In genomic region chr20:19786311-19786710, GRCh38 we compare ENCODE assay signal across 11 cellular contexts. TPM values are rescaled to one million over a fixed set of nuclear protein-coding genes. Genes with fewer than 3 reads are reported as not detected.
DNase-seq lines count a peak whose midpoint lies in the region; ATAC-seq and TF ChIP-seq lines count a peak whose summit lies in the region.
"Had no signal": no experiment of that assay in that cellular context is flagged by ENCODE, and none has a peak within 500 bp of the region (broad histone marks: within the 10 kb centered on the region; RNA-seq: fewer than 3 reads in every experiment).

No MANE protein-coding gene starts in this region.

- H3K79me2 ChIP-seq in PC-9 (ENCODE audit: low read depth), result no peaks in the 10 kb centered on the region

- peak overlapping the region; percentile 88 for H3K27ac Mint-ChIP-seq in HFFc6
- H3K27ac Mint-ChIP-seq: memory B cell had no signal

- peaks cover 16% of the 10 kb centered on the region for H3K36me3 Mint-ChIP-seq in HFFc6 (ENCODE audit: low read depth)
- H3K36me3 Mint-ChIP-seq: memory B cell had no signal

- DNase-seq in HFFc6 (peak; percentile 81), PC-9 (peak; percentile 60 to 74), fibroblast of the aortic adventitia (ENCODE audit: low read depth) (peak; percentile 97), skeletal muscle cell (ENCODE audit: low read depth) (peak; percentile 73), HEK293T (ENCODE audit: extremely low spot score) (no peak), COLO829 (ENCODE audit: low spot score) (no peak)
- no peak for DNase-seq in activated CD4-positive, alpha-beta T cell treated with anti-CD3 and anti-CD28 coated beads for 4 hours
- DNase-seq: activated CD4-positive, CD25-positive, alpha-beta regulatory T cell treated with anti-CD3 and anti-CD28 coated beads, Interleukin-2, amount 50 U/mL, for 72 hours had no signal

- peaks cover 12% of the 10 kb centered on the region for H3K9me3 Mint-ChIP-seq in HFFc6

- BruUV-seq in PC-9 (replicated peaks; lab: Mats Ljungman, UMichigan), result no TSS peak

- ATAC-seq in GM19023 (IDR thresholded peaks at IDR 0.05; ENCODE audit: unreplicated experiment), result no peak
- ATAC-seq: HCT116 had no signal

- H3K4me3 ChIP-seq in PC-9 (no peak overlapping the region), fibroblast of the aortic adventitia (ENCODE audit: low read depth, low read length) (no peak overlapping the region), skeletal muscle cell (ENCODE audit: low read depth, low read length) (no peak overlapping the region)

- H3K27me3 ChIP-seq in PC-9 (ENCODE audit: insufficient read depth, low read depth), result no peaks in the 10 kb centered on the region

- TF ChIP-seq CTCF in HFFc6 (IDR thresholded peaks at IDR 0.05) (no peak), PC-9 (conservative IDR thresholded peaks at IDR 0.05) (no peak), fibroblast of the aortic adventitia (IDR thresholded peaks at IDR 0.05; ENCODE audit: insufficient read depth, low read length) (no peak)

- intact Hi-C loops in PC-9 (cut with micrococcal nuclease; ENCODE audit: unreplicated experiment), result no loop called here

- peaks cover 3% of the 10 kb centered on the region for H3K27me3 Mint-ChIP-seq in HFFc6 (ENCODE audit: insufficient read depth)

- peaks cover 7% of the 10 kb centered on the region; the same call in 1 of the 2 replicates for H3K9me3 ChIP-seq in PC-9 (ENCODE audit: insufficient read depth, low read depth)

- peaks cover 44% of the 10 kb centered on the region for H3K4me1 ChIP-seq in PC-9 (replicated peaks; ENCODE audit: insufficient read depth)

- H3K27ac ChIP-seq in PC-9, result no peak overlapping the region

- no peak overlapping the region for H3K4me2 ChIP-seq in PC-9

- H3F3A ChIP-seq in PC-9 (ENCODE audit: insufficient read depth, low read depth), result peaks cover 39% of the 10 kb centered on the region

- H2AFZ ChIP-seq in PC-9, result no peak overlapping the region

- peak overlapping the region; percentile 48 for H3K4me3 Mint-ChIP-seq in HFFc6
- H3K4me3 Mint-ChIP-seq: memory B cell had no signal

- H3K4me1 Mint-ChIP-seq in HFFc6 (ENCODE audit: low read depth), result peaks cover 60% of the 10 kb centered on the region

- POLR2A ChIA-PET in PC-9 (lab: Charles Lee; ENCODE audit: unreplicated experiment) (interaction anchor here (0.6 to 0.7 kb wide), 2 partner anchors 207 to 1326 kb away, joined by 4 to 5 read pairs; no protein-coding TSS in a partner anchor), HEK293T (lab: Yijun Ruan, JAX) (no interaction called here)

- H3K9me2 ChIP-seq in PC-9 (ENCODE audit: insufficient read depth), result no peaks in the 10 kb centered on the region

- no peaks in the 10 kb centered on the region for H4K20me1 ChIP-seq in PC-9 (ENCODE audit: insufficient read depth)

- CTCF ChIA-PET in PC-9 (lab: Charles Lee) (interaction anchor here (0.7 to 1.3 kb wide), 2 partner anchors 19 to 93 kb away, joined by 3 to 4 read pairs; no protein-coding TSS in a partner anchor), HEK293T (lab: Yijun Ruan, JAX) (interaction anchor here (1.7 kb wide), 1 partner anchor 208 kb away, joined by 6 read pairs; no protein-coding TSS in a partner anchor)

- H3K36me3 ChIP-seq in PC-9 (ENCODE audit: low read depth), result peaks cover 4% of the 10 kb centered on the region; the same call in 1 of the 2 replicates

TF ChIP-seq in HEK293T, 16 proteins besides CTCF, POLR2A, EP300 and RAD21:
- TF ChIP-seq L3MBTL2 (conservative IDR thresholded peaks at IDR 0.05) (no peak), LEF1 (IDR thresholded peaks at IDR 0.05; ENCODE audit: borderline replicate concordance) (no peak), TARDBP (IDR thresholded peaks at IDR 0.05) (no peak), FOXK2 (IDR thresholded peaks at IDR 0.05) (no peak), SUZ12 (IDR thresholded peaks at IDR 0.05) (no peak), ZNF384 (IDR thresholded peaks at IDR 0.05) (no peak), ARNT (IDR thresholded peaks at IDR 0.05) (no peak)

RNA-seq across cellular contexts. Expression of gene RIN2, which starts 28.3 kb away (rescaled TPM):
- total RNA-seq in HFFc6 (2021; fragmentation: NEBNext Ultra II Directional; extraction: Animal tissue kit (Norgen Biotek cat#: 25700)), result 10 to 100 TPM; 41.0 to 44.0 (median 43.5) TPM
- total RNA-seq in PC-9 (2021), result 39.0 and 46.2 TPM in 2 replicates
- 36.6 and 61.1 TPM in 2 replicates for total RNA-seq in fibroblast of the aortic adventitia (ENCODE audit: low replicate concordance)

Comparison
In these comparisons a context has a peak if more than half of its experiments do, and no peak if none do; other contexts are left out.
1. DNase-seq: peak in HFFc6 (single experiment), PC-9 (2 of 2), fibroblast of the aortic adventitia (single experiment) and skeletal muscle cell (single experiment); none in activated CD4-positive, alpha-beta T cell treated with anti-CD3 and anti-CD28 coated beads for 4 hours (0 of 2), HEK293T (single experiment) and COLO829 (single experiment).